ENCODE assay signal across 1 cellular context in the genomic region with DNA sequence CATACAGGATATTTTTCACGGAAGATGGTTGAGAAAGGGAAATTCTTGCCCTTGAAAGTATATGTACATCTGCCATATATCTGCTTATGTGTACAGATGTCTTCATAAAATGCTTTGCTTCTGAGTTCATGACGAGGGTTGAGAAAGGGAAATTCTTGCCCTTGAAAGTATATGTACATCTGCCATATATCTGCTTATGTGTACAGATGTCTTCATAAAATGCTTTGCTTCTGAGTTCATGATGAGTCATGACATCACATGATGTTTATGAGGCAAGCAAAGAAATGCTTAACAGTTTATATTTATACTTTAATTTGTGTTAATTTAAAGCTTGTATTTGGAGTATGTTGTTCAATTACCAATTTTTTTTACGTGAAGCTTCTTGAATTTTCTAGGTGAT.
A peak's percentile ranks its signal among the peaks of the same experiment; 100 is the strongest.
TF ChIP-seq lines count a peak whose summit lies in the region.
"Not testable (repeated sequence)": the region's sequence is repeated elsewhere in the genome, so short reads cannot be mapped to it uniquely, and the experiment has no call there.

No MANE protein-coding gene starts in this region.

TF ChIP-seq in A549, 52 proteins besides CTCF, POLR2A, EP300 and RAD21:
- TF ChIP-seq FOSL2 (IDR thresholded peaks at IDR 0.05), result not testable (repeated sequence)
- peak; percentile 80 for TF ChIP-seq FOSL2 (CRISPR knock-in tag; IDR thresholded peaks at IDR 0.05)
- peak; percentile 11 for TF ChIP-seq MAFK (IDR thresholded peaks at IDR 0.05; ENCODE audit: partially characterized antibody)
- TF ChIP-seq, protein P1, sequence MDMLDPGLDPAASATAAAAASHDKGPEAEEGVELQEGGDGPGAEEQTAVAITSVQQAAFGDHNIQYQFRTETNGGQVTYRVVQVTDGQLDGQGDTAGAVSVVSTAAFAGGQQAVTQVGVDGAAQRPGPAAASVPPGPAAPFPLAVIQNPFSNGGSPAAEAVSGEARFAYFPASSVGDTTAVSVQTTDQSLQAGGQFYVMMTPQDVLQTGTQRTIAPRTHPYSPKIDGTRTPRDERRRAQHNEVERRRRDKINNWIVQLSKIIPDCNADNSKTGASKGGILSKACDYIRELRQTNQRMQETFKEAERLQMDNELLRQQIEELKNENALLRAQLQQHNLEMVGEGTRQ (IDR thresholded peaks at IDR 0.05), result peak; percentile 11; the same call in 1 of the 2 replicates
